Comparison of ENCODE assay signal across 1 cellular context in the genomic region with DNA sequence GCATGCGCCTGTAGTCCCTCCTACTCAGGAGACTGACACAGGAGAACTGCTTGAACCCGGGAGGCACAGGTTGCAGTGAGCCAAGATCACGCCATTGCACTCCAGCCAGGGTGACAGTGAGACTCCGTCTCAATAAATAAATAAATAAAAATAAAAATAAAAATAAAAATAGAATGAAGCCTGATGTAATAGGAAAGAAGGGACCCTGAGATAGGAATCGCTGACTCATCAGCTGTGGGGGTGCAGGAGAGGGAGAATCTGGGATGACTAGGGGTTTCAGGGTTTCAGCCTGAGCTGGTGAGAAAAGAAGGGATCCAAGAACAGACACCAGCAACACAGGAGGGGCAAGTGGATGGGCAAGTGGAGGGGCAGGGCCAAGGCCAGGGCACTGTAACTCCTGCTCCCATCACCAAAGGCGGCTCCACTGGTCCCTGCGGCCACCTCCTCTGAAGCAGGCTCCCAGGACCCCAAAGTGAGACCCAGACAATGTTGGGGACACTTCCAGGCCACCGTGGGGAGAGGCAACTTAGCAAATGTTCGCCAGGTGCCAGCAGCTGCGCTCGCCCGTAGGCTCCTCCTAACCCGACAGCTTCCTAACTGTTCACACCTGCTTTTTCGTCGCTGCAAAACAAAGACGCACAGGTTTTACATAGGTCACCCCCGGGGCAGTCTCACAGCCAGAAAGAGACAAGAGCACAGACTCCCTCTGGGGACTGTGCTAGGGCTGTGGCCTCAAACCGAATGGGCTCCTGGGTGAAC.
A peak's percentile ranks its signal among the peaks of the same experiment; 100 is the strongest.
TF ChIP-seq lines count a peak whose summit lies in the region.

No MANE protein-coding gene starts in this region.

TF ChIP-seq in K562, 482 proteins besides CTCF, POLR2A, EP300 and RAD21 (continued from another document and continues in another):
- TF ChIP-seq ZNF766 (CRISPR knock-in tag; conservative IDR thresholded peaks at IDR 0.05) (0 out of 2 replicates have a peak, but pooled peaks have one; percentile 19), ZNF583 (CRISPR knock-in tag; IDR thresholded peaks at IDR 0.05) (no peak), POLR3G (IDR thresholded peaks at IDR 0.05; ENCODE audit: extremely low read depth, insufficient read length, insufficient replicate concordance) (no peak), SMARCE1 (IDR thresholded peaks at IDR 0.05) (peak; percentile 91), NEUROD1 (IDR thresholded peaks at IDR 0.05; ENCODE audit: borderline replicate concordance, low read depth, low read length, partially characterized antibody) (peak; percentile 22), TAF9B (IDR thresholded peaks at IDR 0.05; ENCODE audit: partially characterized antibody) (peak; percentile 50), YBX1 (IDR thresholded peaks at IDR 0.05) (no peak), NFRKB (IDR thresholded peaks at IDR 0.05; ENCODE audit: low read depth) (0 out of 2 replicates have a peak, but pooled peaks have one; percentile 4), TCFL5 (CRISPR knock-in tag; conservative IDR thresholded peaks at IDR 0.05) (no peak), PURB (CRISPR knock-in tag; IDR thresholded peaks at IDR 0.05; ENCODE audit: low read depth) (no peak), ELF4 (CRISPR knock-in tag; IDR thresholded peaks at IDR 0.05) (0 out of 2 replicates have a peak, but pooled peaks have one; percentile 55), MAZ (CRISPR knock-in tag; conservative IDR thresholded peaks at IDR 0.05 in 1 of 2, IDR thresholded peaks at IDR 0.05 in 1 of 2) (peak in 1 of 2 experiments; percentile 32; a peak in 1 of 4 replicates), ERF (CRISPR knock-in tag; IDR thresholded peaks at IDR 0.05) (peak; percentile 71), EP400 (IDR thresholded peaks at IDR 0.05) (peak; percentile 71), ZNF24 (IDR thresholded peaks at IDR 0.05) (peak; percentile 19; the same call in 1 of the 2 replicates), POLR3A (IDR thresholded peaks at IDR 0.05; ENCODE audit: borderline replicate concordance, extremely low read depth, insufficient read depth, insufficient read length) (no peak), NFATC3 (IDR thresholded peaks at IDR 0.05) (no peak), SMAD1 (IDR thresholded peaks at IDR 0.05; ENCODE audit: low read depth, low read length, partially characterized antibody) (no peak), MAFG (tag; conservative IDR thresholded peaks at IDR 0.05) (peak; percentile 99), SIN3A (IDR thresholded peaks at IDR 0.05; ENCODE audit: borderline replicate concordance in 2 of 2, control insufficient read depth in 1 of 2, low read depth in 2 of 2, low read length in 2 of 2) (peak; percentile 2 to 11; a peak in 1 of 4 replicates), RCOR1 (IDR thresholded peaks at IDR 0.05; ENCODE audit: borderline replicate concordance in 1 of 2, low read depth in 2 of 2, low read length in 2 of 2) (peak in 1 of 2 experiments; percentile 13; a peak in 1 of 4 replicates), JUN (IDR thresholded peaks at IDR 0.05; ENCODE audit: borderline replicate concordance, low read depth, low read length) (peak; percentile 81), JUN (CRISPR knock-in tag; IDR thresholded peaks at IDR 0.05; ENCODE audit: borderline replicate concordance) (no peak), LARP7 (IDR thresholded peaks at IDR 0.05) (no peak), CREB1 (IDR thresholded peaks at IDR 0.05) (no peak), CREB1 (CRISPR knock-in tag; IDR thresholded peaks at IDR 0.05) (no peak), FOSL1 (tag; conservative IDR thresholded peaks at IDR 0.05) (peak; percentile 90), HDAC1 (IDR thresholded peaks at IDR 0.05) (0 out of 4 replicates have a peak, but pooled peaks of 1 of the 2 experiments have one; percentile 6), ZNF232 (CRISPR knock-in tag; IDR thresholded peaks at IDR 0.05) (no peak), NCOR1 (IDR thresholded peaks at IDR 0.05) (peak; percentile 39; the same call in 1 of the 2 replicates), KDM5B (IDR thresholded peaks at IDR 0.05; ENCODE audit: insufficient replicate concordance, low read depth, low read length) (peak; percentile 47), RBFOX2 (IDR thresholded peaks at IDR 0.05; ENCODE audit: low read depth, low read length) (peak; percentile 66), NFE2L1 (tag; IDR thresholded peaks at IDR 0.05; ENCODE audit: borderline replicate concordance, low read depth) (peak; percentile 61), ZNF12 (CRISPR knock-in tag; IDR thresholded peaks at IDR 0.05) (no peak), CEBPB (tag; IDR thresholded peaks at IDR 0.05) (no peak), MEF2D (tag; conservative IDR thresholded peaks at IDR 0.05; ENCODE audit: low read depth) (peak; percentile 43; the same call in 1 of the 2 replicates), NELFE (IDR thresholded peaks at IDR 0.05; ENCODE audit: insufficient read depth, insufficient read length) (no peak)
- TF ChIP-seq, protein P1, sequence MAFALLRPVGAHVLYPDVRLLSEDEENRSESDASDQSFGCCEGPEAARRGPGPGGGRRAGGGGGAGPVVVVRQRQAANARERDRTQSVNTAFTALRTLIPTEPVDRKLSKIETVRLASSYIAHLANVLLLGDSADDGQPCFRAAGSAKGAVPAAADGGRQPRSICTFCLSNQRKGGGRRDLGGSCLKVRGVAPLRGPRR (CRISPR knock-in tag; IDR thresholded peaks at IDR 0.05) = 0 out of 2 replicates have a peak, but pooled peaks have one; percentile 13
- TF ChIP-seq, protein P2, sequence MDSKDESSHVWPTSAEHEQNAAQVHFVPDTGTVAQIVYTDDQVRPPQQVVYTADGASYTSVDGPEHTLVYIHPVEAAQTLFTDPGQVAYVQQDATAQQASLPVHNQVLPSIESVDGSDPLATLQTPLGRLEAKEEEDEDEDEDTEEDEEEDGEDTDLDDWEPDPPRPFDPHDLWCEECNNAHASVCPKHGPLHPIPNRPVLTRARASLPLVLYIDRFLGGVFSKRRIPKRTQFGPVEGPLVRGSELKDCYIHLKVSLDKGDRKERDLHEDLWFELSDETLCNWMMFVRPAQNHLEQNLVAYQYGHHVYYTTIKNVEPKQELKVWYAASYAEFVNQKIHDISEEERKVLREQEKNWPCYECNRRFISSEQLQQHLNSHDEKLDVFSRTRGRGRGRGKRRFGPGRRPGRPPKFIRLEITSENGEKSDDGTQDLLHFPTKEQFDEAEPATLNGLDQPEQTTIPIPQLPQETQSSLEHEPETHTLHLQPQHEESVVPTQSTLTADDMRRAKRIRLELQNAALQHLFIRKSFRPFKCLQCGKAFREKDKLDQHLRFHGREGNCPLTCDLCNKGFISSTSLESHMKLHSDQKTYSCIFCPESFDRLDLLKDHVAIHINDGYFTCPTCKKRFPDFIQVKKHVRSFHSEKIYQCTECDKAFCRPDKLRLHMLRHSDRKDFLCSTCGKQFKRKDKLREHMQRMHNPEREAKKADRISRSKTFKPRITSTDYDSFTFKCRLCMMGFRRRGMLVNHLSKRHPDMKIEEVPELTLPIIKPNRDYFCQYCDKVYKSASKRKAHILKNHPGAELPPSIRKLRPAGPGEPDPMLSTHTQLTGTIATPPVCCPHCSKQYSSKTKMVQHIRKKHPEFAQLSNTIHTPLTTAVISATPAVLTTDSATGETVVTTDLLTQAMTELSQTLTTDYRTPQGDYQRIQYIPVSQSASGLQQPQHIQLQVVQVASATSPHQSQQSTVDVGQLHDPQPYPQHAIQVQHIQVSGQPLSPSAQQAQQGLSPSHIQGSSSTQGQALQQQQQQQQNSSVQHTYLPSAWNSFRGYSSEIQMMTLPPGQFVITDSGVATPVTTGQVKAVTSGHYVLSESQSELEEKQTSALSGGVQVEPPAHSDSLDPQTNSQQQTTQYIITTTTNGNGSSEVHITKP (IDR thresholded peaks at IDR 0.05; ENCODE audit: partially characterized antibody) = peak; percentile 4
- TF ChIP-seq, protein P3, sequence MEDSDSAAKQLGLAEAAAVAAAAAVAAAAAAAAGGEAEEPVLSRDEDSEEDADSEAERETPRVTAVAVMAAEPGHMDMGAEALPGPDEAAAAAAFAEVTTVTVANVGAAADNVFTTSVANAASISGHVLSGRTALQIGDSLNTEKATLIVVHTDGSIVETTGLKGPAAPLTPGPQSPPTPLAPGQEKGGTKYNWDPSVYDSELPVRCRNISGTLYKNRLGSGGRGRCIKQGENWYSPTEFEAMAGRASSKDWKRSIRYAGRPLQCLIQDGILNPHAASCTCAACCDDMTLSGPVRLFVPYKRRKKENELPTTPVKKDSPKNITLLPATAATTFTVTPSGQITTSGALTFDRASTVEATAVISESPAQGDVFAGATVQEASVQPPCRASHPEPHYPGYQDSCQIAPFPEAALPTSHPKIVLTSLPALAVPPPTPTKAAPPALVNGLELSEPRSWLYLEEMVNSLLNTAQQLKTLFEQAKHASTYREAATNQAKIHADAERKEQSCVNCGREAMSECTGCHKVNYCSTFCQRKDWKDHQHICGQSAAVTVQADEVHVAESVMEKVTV (CRISPR knock-in tag; IDR thresholded peaks at IDR 0.05) = 0 out of 2 replicates have a peak, but pooled peaks have one; percentile 25
- TF ChIP-seq, protein P4, sequence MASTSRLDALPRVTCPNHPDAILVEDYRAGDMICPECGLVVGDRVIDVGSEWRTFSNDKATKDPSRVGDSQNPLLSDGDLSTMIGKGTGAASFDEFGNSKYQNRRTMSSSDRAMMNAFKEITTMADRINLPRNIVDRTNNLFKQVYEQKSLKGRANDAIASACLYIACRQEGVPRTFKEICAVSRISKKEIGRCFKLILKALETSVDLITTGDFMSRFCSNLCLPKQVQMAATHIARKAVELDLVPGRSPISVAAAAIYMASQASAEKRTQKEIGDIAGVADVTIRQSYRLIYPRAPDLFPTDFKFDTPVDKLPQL (IDR thresholded peaks at IDR 0.05; ENCODE audit: extremely low read depth, insufficient read length) = no peak
- TF ChIP-seq, protein P5, sequence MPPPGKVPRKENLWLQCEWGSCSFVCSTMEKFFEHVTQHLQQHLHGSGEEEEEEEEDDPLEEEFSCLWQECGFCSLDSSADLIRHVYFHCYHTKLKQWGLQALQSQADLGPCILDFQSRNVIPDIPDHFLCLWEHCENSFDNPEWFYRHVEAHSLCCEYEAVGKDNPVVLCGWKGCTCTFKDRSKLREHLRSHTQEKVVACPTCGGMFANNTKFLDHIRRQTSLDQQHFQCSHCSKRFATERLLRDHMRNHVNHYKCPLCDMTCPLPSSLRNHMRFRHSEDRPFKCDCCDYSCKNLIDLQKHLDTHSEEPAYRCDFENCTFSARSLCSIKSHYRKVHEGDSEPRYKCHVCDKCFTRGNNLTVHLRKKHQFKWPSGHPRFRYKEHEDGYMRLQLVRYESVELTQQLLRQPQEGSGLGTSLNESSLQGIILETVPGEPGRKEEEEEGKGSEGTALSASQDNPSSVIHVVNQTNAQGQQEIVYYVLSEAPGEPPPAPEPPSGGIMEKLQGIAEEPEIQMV (tag; conservative IDR thresholded peaks at IDR 0.05; ENCODE audit: low read depth) = no peak
- TF ChIP-seq, protein P6, sequence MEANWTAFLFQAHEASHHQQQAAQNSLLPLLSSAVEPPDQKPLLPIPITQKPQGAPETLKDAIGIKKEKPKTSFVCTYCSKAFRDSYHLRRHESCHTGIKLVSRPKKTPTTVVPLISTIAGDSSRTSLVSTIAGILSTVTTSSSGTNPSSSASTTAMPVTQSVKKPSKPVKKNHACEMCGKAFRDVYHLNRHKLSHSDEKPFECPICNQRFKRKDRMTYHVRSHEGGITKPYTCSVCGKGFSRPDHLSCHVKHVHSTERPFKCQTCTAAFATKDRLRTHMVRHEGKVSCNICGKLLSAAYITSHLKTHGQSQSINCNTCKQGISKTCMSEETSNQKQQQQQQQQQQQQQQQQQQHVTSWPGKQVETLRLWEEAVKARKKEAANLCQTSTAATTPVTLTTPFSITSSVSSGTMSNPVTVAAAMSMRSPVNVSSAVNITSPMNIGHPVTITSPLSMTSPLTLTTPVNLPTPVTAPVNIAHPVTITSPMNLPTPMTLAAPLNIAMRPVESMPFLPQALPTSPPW (CRISPR knock-in tag; IDR thresholded peaks at IDR 0.05) = peak; percentile 42
- TF ChIP-seq, protein P7, sequence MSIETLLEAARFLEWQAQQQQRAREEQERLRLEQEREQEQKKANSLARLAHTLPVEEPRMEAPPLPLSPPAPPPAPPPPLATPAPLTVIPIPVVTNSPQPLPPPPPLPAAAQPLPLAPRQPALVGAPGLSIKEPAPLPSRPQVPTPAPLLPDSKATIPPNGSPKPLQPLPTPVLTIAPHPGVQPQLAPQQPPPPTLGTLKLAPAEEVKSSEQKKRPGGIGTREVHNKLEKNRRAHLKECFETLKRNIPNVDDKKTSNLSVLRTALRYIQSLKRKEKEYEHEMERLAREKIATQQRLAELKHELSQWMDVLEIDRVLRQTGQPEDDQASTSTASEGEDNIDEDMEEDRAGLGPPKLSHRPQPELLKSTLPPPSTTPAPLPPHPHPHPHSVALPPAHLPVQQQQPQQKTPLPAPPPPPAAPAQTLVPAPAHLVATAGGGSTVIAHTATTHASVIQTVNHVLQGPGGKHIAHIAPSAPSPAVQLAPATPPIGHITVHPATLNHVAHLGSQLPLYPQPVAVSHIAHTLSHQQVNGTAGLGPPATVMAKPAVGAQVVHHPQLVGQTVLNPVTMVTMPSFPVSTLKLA (conservative IDR thresholded peaks at IDR 0.05) = 0 out of 4 replicates have a peak, but pooled peaks of 1 of the 2 experiments have one; percentile 9
- TF ChIP-seq, protein P8, sequence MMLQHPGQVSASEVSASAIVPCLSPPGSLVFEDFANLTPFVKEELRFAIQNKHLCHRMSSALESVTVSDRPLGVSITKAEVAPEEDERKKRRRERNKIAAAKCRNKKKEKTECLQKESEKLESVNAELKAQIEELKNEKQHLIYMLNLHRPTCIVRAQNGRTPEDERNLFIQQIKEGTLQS (IDR thresholded peaks at IDR 0.05) = peak; percentile 96
- TF ChIP-seq, protein P8 (CRISPR knock-in tag; conservative IDR thresholded peaks at IDR 0.05) = no peak
- TF ChIP-seq, protein P9, sequence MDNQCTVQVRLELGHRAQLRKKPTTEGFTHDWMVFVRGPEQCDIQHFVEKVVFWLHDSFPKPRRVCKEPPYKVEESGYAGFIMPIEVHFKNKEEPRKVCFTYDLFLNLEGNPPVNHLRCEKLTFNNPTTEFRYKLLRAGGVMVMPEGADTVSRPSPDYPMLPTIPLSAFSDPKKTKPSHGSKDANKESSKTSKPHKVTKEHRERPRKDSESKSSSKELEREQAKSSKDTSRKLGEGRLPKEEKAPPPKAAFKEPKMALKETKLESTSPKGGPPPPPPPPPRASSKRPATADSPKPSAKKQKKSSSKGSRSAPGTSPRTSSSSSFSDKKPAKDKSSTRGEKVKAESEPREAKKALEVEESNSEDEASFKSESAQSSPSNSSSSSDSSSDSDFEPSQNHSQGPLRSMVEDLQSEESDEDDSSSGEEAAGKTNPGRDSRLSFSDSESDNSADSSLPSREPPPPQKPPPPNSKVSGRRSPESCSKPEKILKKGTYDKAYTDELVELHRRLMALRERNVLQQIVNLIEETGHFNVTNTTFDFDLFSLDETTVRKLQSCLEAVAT (IDR thresholded peaks at IDR 0.05) = 0 out of 4 replicates have a peak, but pooled peaks of 1 of the 2 experiments have one; percentile 52
- TF ChIP-seq, protein P10, sequence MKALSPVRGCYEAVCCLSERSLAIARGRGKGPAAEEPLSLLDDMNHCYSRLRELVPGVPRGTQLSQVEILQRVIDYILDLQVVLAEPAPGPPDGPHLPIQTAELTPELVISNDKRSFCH (CRISPR knock-in tag; IDR thresholded peaks at IDR 0.05) = no peak
- TF ChIP-seq, protein P10 (tag; IDR thresholded peaks at IDR 0.05) = no peak
